ENCODE assay signal across 1 cellular context in genomic region chr2:76998713-76999112, GRCh38.
TF ChIP-seq lines count a peak whose summit lies in the region.

No MANE protein-coding gene starts in this region.

TF ChIP-seq in SK-N-SH, 30 proteins besides CTCF, POLR2A, EP300 and RAD21 (continued from another document):
- TF ChIP-seq PBX3 (IDR thresholded peaks at IDR 0.05) (no peak), JUND (IDR thresholded peaks at IDR 0.05) (no peak)
